In the genomic region with DNA sequence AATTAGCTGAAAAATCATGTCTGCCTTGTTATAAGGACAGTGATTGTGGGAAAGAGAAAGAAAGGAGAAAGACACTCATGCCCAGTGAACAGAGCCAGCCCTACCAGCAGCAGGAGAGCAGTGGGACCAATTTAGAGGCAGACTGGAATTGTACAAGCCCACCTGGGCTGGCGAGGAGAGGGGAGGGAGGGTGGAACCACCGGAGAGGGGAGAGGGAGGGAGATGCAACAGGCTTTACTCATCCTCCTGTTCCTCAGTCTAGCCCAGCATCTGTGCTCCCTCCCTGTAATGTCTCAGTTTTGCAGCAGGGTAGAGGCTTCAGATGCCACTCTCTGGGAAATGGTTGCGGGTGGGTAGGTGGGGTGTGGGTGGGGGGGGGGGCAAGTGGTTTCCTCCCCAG, we compare ENCODE assay signal across 22 cellular contexts.
"Had no signal": no experiment of that assay in that cellular context is flagged by ENCODE, and none has a peak within 500 bp of the region (broad histone marks: within the 10 kb centered on the region; RNA-seq: fewer than 3 reads in every experiment).

No MANE protein-coding gene starts in this region.

- H3K4me3 Mint-ChIP-seq: naive thymus-derived CD8-positive, alpha-beta T cell; nephron; neural progenitor cell; stimulated activated memory B cell treated with anti-CD40 and anti-IgM and Interleukin-4, amounts not matched to agents 10 μg/mL and 1 μg/mL and 100 μg/mL, for 72 hours; stimulated activated naive CD8-positive, alpha-beta T cell treated with anti-CD3 and anti-CD28 coated beads, Interleukin-15, amount 100 ng/mL, for 72 hours; type B pancreatic cell had no signal

- H3K27me3 Mint-ChIP-seq: naive thymus-derived CD8-positive, alpha-beta T cell; progenitor cell of endocrine pancreas; stimulated activated memory B cell treated with anti-CD40 and anti-IgM and Interleukin-4, amounts not matched to agents 10 μg/mL and 1 μg/mL and 100 μg/mL, for 72 hours; stimulated activated naive CD8-positive, alpha-beta T cell treated with anti-CD3 and anti-CD28 coated beads, Interleukin-15, amount 100 ng/mL, for 72 hours; type B pancreatic cell had no signal

- DNase-seq: islet precursor cell; left ventricle myocardium inferior; naive thymus-derived CD8-positive, alpha-beta T cell; ovary; right lobe of liver; stimulated activated CD4-positive, alpha-beta T cell treated with anti-CD3 and anti-CD28 coated beads, Interleukin-1b, Interleukin-23, amount 100 ng/mL, for 48 hours; stimulated activated CD4-positive, alpha-beta T cell treated with anti-CD3 and anti-CD28 coated beads, Interleukin-2, amount 100 ng/mL, for 48 hours; stimulated activated CD4-positive, alpha-beta T cell treated with anti-CD3 and anti-CD28 coated beads, Interleukin-4, amount 100 ng/mL, for 4 hours; stimulated activated CD8-positive, alpha-beta memory T cell treated with anti-CD3 and anti-CD28 coated beads, Interleukin-4, amount 100 ng/mL, for 48 hours; stimulated activated naive CD4-positive, alpha-beta T cell treated with Interleukin-2 at 50 U/mL for 16 hours; stimulated activated naive CD8-positive, alpha-beta T cell treated with anti-CD3 and anti-CD28 coated beads, Interleukin-15, amount 100 ng/mL, for 72 hours had no signal

- H3K4me3 ChIP-seq: hepatocyte, left ventricle myocardium inferior, lung, neural progenitor cell, ovary, right atrium auricular region, right lobe of liver, smooth muscle cell, tibial nerve, vagina had no signal

- H3K36me3 Mint-ChIP-seq: naive thymus-derived CD8-positive, alpha-beta T cell; neural progenitor cell; stimulated activated memory B cell treated with anti-CD40 and anti-IgM and Interleukin-4, amounts not matched to agents 10 μg/mL and 1 μg/mL and 100 μg/mL, for 72 hours had no signal

- H3K27ac Mint-ChIP-seq: nephron; neural progenitor cell; progenitor cell of endocrine pancreas; stimulated activated memory B cell treated with anti-CD40 and anti-IgM and Interleukin-4, amounts not matched to agents 10 μg/mL and 1 μg/mL and 100 μg/mL, for 72 hours; stimulated activated naive CD8-positive, alpha-beta T cell treated with anti-CD3 and anti-CD28 coated beads, Interleukin-15, amount 100 ng/mL, for 72 hours; type B pancreatic cell had no signal

- H3K36me3 ChIP-seq: left ventricle myocardium inferior, neural progenitor cell, ovary, right atrium auricular region, right lobe of liver, vagina had no signal

- ATAC-seq: naive thymus-derived CD8-positive, alpha-beta T cell; right lobe of liver; stimulated activated memory B cell treated with anti-CD40 and anti-IgM and Interleukin-4, amounts not matched to agents 10 μg/mL and 1 μg/mL and 100 μg/mL, for 72 hours; stimulated activated naive CD8-positive, alpha-beta T cell treated with anti-CD3 and anti-CD28 coated beads, Interleukin-15, amount 100 ng/mL, for 72 hours had no signal

- H3K27me3 ChIP-seq: hepatocyte, neural progenitor cell, ovary, right atrium auricular region, right lobe of liver, tibial nerve, vagina had no signal

- H3K9me3 Mint-ChIP-seq: naive thymus-derived CD8-positive, alpha-beta T cell; nephron; neural progenitor cell; stimulated activated memory B cell treated with anti-CD40 and anti-IgM and Interleukin-4, amounts not matched to agents 10 μg/mL and 1 μg/mL and 100 μg/mL, for 72 hours; stimulated activated naive CD8-positive, alpha-beta T cell treated with anti-CD3 and anti-CD28 coated beads, Interleukin-15, amount 100 ng/mL, for 72 hours; type B pancreatic cell had no signal
